In the genomic region with DNA sequence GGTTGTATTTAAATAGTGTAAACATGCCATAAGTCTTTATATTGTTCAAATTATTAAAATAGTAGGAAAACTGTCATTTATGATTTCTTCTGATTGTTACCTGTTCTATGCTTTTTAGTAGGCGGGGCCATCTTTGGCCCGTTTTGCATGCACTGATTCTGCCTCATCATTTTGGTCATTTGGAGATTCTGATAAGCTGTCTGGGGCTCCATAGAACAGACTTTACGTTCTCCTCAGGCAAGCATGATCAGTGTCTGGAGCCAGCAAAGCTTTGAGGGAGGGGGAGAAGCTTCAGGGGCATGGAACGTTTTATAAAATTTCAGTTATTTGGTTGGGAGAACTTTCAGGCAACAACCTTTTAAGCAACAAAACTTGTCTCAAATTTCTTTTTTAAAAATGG, we compare ENCODE assay signal across 34 cellular contexts. TPM values are rescaled to one million over a fixed set of nuclear protein-coding genes. Genes with fewer than 3 reads are reported as not detected.
"Had no signal": no experiment of that assay in that cellular context is flagged by ENCODE, and none has a peak within 500 bp of the region (broad histone marks: within the 10 kb centered on the region; RNA-seq: fewer than 3 reads in every experiment).

No MANE protein-coding gene starts in this region.

- H3K4me3 ChIP-seq: PC-9 had no signal

- H2AFZ ChIP-seq: PC-9 had no signal

- FAIRE-seq: RCC 7860 had no signal

- H3K27ac ChIP-seq: brain microvascular endothelial cell, PC-9, RWPE1 had no signal

- H3K27me3 ChIP-seq: brain microvascular endothelial cell had no signal

- H3K4me3 Mint-ChIP-seq: activated CD4-positive, alpha-beta memory T cell treated with anti-CD3 and anti-CD28 coated beads for 36 hours; activated CD4-positive, alpha-beta T cell treated with anti-CD3 and anti-CD28 coated beads for 36 hours; activated naive CD4-positive, alpha-beta T cell treated with anti-CD3 and anti-CD28 coated beads, Interleukin-2, amount 10 ng/mL, durations not matched to agents 7 days and 5 days; activated naive CD8-positive, alpha-beta T cell; activated naive CD8-positive, alpha-beta T cell treated with anti-CD3 and anti-CD28 coated beads, Interleukin-2, amount 50 U/mL, for 24 hours; WTC11 had no signal

- ATAC-seq: activated CD4-positive, alpha-beta T cell treated with anti-CD3 and anti-CD28 coated beads for 36 hours; activated CD4-positive, CD25-positive, alpha-beta regulatory T cell treated with anti-CD3 and anti-CD28 coated beads, Interleukin-2, amount 50 U/mL, for 24 hours; activated naive CD8-positive, alpha-beta T cell treated with anti-CD3 and anti-CD28 coated beads, Interleukin-2, amount 50 U/mL, for 24 hours; Right ventricle myocardium inferior; WTC11 had no signal

- DNase-seq: activated CD4-positive, alpha-beta memory T cell treated with anti-CD3 and anti-CD28 coated beads for 36 hours; activated CD4-positive, alpha-beta T cell treated with anti-CD3 and anti-CD28 coated beads for 36 hours; activated CD4-positive, alpha-beta T cell treated with anti-CD3 and anti-CD28 coated beads, Interleukin-2, amount 50 U/mL, for 1 hour; activated CD8-positive, alpha-beta memory T cell treated with anti-CD3 and anti-CD28 coated beads, Interleukin-2, amount 50 U/mL, for 4 hours; activated effector memory CD4-positive, alpha-beta T cell treated with Interleukin-2 at 50 U/mL for 16 hours; activated naive CD4-positive, alpha-beta T cell treated with anti-CD3 and anti-CD28 coated beads, Interleukin-2, amount 10 ng/mL, durations not matched to agents 7 days and 5 days; activated naive CD8-positive, alpha-beta T cell treated with anti-CD3 and anti-CD28 coated beads, Interleukin-2, amount 50 U/mL, for 24 hours; activated T-cell treated with anti-CD3 and anti-CD28 coated beads, Interleukin-2, amount 50 U/mL, for 48 hours; aorta; brain microvascular endothelial cell; central memory CD4-positive, alpha-beta T cell; NCI-H1105; NCI-H1417 treated with DMSO at 0.1 percent for 48 hours; NCI-H1930; NCI-H2081 treated with DMSO at 0.1 percent for 48 hours; NCI-H345; NCI-H526; NCI-H748 treated with DMSO at 0.1 percent for 48 hours; NK-92 treated with Interleukin-12 subunit alpha and Interleukin-12 subunit beta, amount 100 ng/mL, for 24 hours; PC-9; SIG-M5; SW 1271; T-helper 1 cell; T-helper 2 cell; T-helper 9 cell had no signal

- H3K9me3 Mint-ChIP-seq: activated CD4-positive, alpha-beta memory T cell treated with anti-CD3 and anti-CD28 coated beads for 36 hours; activated naive CD4-positive, alpha-beta T cell treated with anti-CD3 and anti-CD28 coated beads, Interleukin-2, amount 10 ng/mL, durations not matched to agents 7 days and 5 days; activated naive CD8-positive, alpha-beta T cell treated with anti-CD3 and anti-CD28 coated beads, Interleukin-2, amount 50 U/mL, for 24 hours; WTC11 had no signal

- H3K4me2 ChIP-seq: PC-9 had no signal

- H3K27ac Mint-ChIP-seq: activated CD4-positive, alpha-beta memory T cell treated with anti-CD3 and anti-CD28 coated beads for 36 hours; activated CD4-positive, alpha-beta T cell treated with anti-CD3 and anti-CD28 coated beads for 36 hours; activated naive CD4-positive, alpha-beta T cell treated with anti-CD3 and anti-CD28 coated beads, Interleukin-2, amount 10 ng/mL, durations not matched to agents 7 days and 5 days; activated naive CD8-positive, alpha-beta T cell; activated naive CD8-positive, alpha-beta T cell treated with anti-CD3 and anti-CD28 coated beads, Interleukin-2, amount 50 U/mL, for 24 hours had no signal

RNA-seq across cellular contexts. Expression of a gene that starts 46.9 kb away (rescaled TPM):
- total RNA-seq: activated CD4-positive, alpha-beta memory T cell treated with anti-CD3 and anti-CD28 coated beads for 36 hours; activated CD4-positive, alpha-beta T cell treated with anti-CD3 and anti-CD28 coated beads for 36 hours; aorta; M059J; NCI-H460; Right ventricle myocardium inferior; SK-MEL-5; WTC11 had no signal
- polyA plus RNA-seq: aorta had no signal
